Comparison of ENCODE assay signal across 11 cellular contexts in genomic region chr14:23557521-23557920, GRCh38. TPM values are rescaled to one million over a fixed set of nuclear protein-coding genes. Genes with fewer than 3 reads are reported as not detected.
DNase-seq lines count a peak whose midpoint lies in the region; ATAC-seq lines count a peak whose summit lies in the region.
"Had no signal": no experiment of that assay in that cellular context is flagged by ENCODE, and none has a peak within 500 bp of the region (broad histone marks: within the 10 kb centered on the region; RNA-seq: fewer than 3 reads in every experiment).

No MANE protein-coding gene starts in this region.

- peaks cover 27% of the 10 kb centered on the region for H3K79me1 ChIP-seq in mesenchymal stem cell (replicated peaks; ENCODE audit: low read length, poor library complexity, severe bottlenecking)

- CTCF ChIA-PET in activated CD8-positive, alpha-beta T cell treated with anti-CD3 and anti-CD28 coated beads, Interleukin-2, amount 10 ng/mL, durations not matched to agents 7 days and 5 days (lab: Charles Lee), result interaction anchor here (0.6 to 10.5 kb wide), 5 partner anchors 15 to 257 kb away, joined by 3 to 266 read pairs (median 4); partner anchors contain the start of gene PABPN1

- H3K36me3 Mint-ChIP-seq in CD4-positive, CD25-positive, alpha-beta regulatory T cell, result peaks cover 13% of the 10 kb centered on the region
- H3K36me3 Mint-ChIP-seq in activated CD8-positive, alpha-beta T cell treated with anti-CD3 and anti-CD28 coated beads, Interleukin-2, amount 10 ng/mL, durations not matched to agents 7 days and 5 days (ENCODE audit: low read depth), result peaks cover 39% of the 10 kb centered on the region

- H3K14ac ChIP-seq in mesenchymal stem cell (ENCODE audit: low read length in 2 of 2), result no peak overlapping the region

- no peak overlapping the region for H2AK5ac ChIP-seq in mesenchymal stem cell (ENCODE audit: low read length, severe bottlenecking)

- WGBS in mesenchymal stem cell, result 87% methylated on average over 2 of the region's 2 CpGs

- no peaks in the 10 kb centered on the region for H3K27me3 Mint-ChIP-seq in CD4-positive, CD25-positive, alpha-beta regulatory T cell
- no peaks in the 10 kb centered on the region for H3K27me3 Mint-ChIP-seq in activated CD8-positive, alpha-beta T cell treated with anti-CD3 and anti-CD28 coated beads, Interleukin-2, amount 10 ng/mL, durations not matched to agents 7 days and 5 days (ENCODE audit: low read depth)

- H3K4me1 ChIP-seq in CD4-positive, CD25-positive, alpha-beta regulatory T cell (ENCODE audit: control insufficient read depth, insufficient read depth, low read length, poor library complexity, severe bottlenecking), result peaks cover 21% of the 10 kb centered on the region
- H3K4me1 ChIP-seq in HAP-1 (peaks cover 2% of the 10 kb centered on the region), mesenchymal stem cell (ENCODE audit: control insufficient read depth, insufficient read depth, low read depth, low read length) (peaks cover 10% of the 10 kb centered on the region)

- H3K4me3 ChIP-seq in CD4-positive, CD25-positive, alpha-beta regulatory T cell (ENCODE audit: low read depth, low read length), result no peak overlapping the region
- H3K4me3 ChIP-seq in HAP-1 (peak overlapping the region; percentile 79), mesenchymal stem cell (ENCODE audit: insufficient read depth in 1 of 2, low read depth in 1 of 2, low read length in 2 of 2) (peak overlapping the region in 1 of 2 experiments; percentile 96)

- POLR2A ChIA-PET in activated CD8-positive, alpha-beta T cell treated with anti-CD3 and anti-CD28 coated beads, Interleukin-2, amount 10 ng/mL, durations not matched to agents 7 days and 5 days (lab: Charles Lee), result interaction anchor here (2.9 kb wide), 1 partner anchor 10 kb away, joined by 13 read pairs; the partner anchor contains the start of gene AP1G2

- H3K9ac ChIP-seq in mesenchymal stem cell (ENCODE audit: low read length), result peak overlapping the region; percentile 99

- H2BK5ac ChIP-seq in mesenchymal stem cell (ENCODE audit: low read depth, low read length, poor library complexity, severe bottlenecking), result no peak overlapping the region

- H3K27me3 ChIP-seq in CD4-positive, CD25-positive, alpha-beta regulatory T cell (ENCODE audit: control insufficient read depth, insufficient read depth, low read length), result no peaks in the 10 kb centered on the region
- H3K27me3 ChIP-seq in HAP-1 (ENCODE audit: low read depth) (no peaks in the 10 kb centered on the region), mesenchymal stem cell (ENCODE audit: control insufficient read depth in 1 of 2, insufficient read depth in 1 of 2, low read length in 2 of 2) (no peaks in the 10 kb centered on the region)
- H3K27me3 ChIP-seq: neutrophil had no signal

- no peak overlapping the region for H3K4ac ChIP-seq in mesenchymal stem cell (ENCODE audit: low read depth in 1 of 2, low read length in 2 of 2)

- H3K27ac ChIP-seq in CD4-positive, CD25-positive, alpha-beta regulatory T cell (ENCODE audit: insufficient read depth, low read length, poor library complexity, severe bottlenecking), result no peak overlapping the region
- H3K27ac ChIP-seq in mesenchymal stem cell (ENCODE audit: low read length, poor library complexity, severe bottlenecking), result no peak overlapping the region
- no peak overlapping the region for H3K27ac ChIP-seq in caudate nucleus (ENCODE audit: low read depth, low read length)

- no peak overlapping the region for H2AFZ ChIP-seq in mesenchymal stem cell (ENCODE audit: low read depth, low read length)

- no peak overlapping the region for H3K4me2 ChIP-seq in mesenchymal stem cell (ENCODE audit: low read length, poor library complexity, severe bottlenecking)

- no peaks in the 10 kb centered on the region for H3K9me3 ChIP-seq in CD4-positive, CD25-positive, alpha-beta regulatory T cell (ENCODE audit: control insufficient read depth in 2 of 2, low read length in 2 of 2)
- H3K9me3 ChIP-seq in HAP-1, result no peaks in the 10 kb centered on the region
- H3K9me3 ChIP-seq in mesenchymal stem cell (ENCODE audit: control insufficient read depth, low read length), result no peaks in the 10 kb centered on the region
- H3K9me3 ChIP-seq: neutrophil had no signal

- ATAC-seq in CD4-positive, CD25-positive, alpha-beta regulatory T cell (ENCODE audit: low read depth in 2 of 2), result no peak
- ATAC-seq in activated CD8-positive, alpha-beta T cell treated with anti-CD3 and anti-CD28 coated beads, Interleukin-2, amount 10 ng/mL, durations not matched to agents 7 days and 5 days, result no peak

- in situ Hi-C loops in HAP-1 (cut with MboI; ENCODE audit: low sequenced_read_pairs), result loop anchor here (10.0 kb wide), 1 partner anchor 233 kb away; the partner anchor contains the start of gene PABPN1

- H3K4me3 Mint-ChIP-seq in CD4-positive, CD25-positive, alpha-beta regulatory T cell, result peak overlapping the region; percentile 56 to 98 (median 80)
- peak overlapping the region; percentile 56 for H3K4me3 Mint-ChIP-seq in activated CD8-positive, alpha-beta T cell treated with anti-CD3 and anti-CD28 coated beads, Interleukin-2, amount 10 ng/mL, durations not matched to agents 7 days and 5 days

- H3K4me1 Mint-ChIP-seq in CD4-positive, CD25-positive, alpha-beta regulatory T cell, result peaks cover 0 to 49% (median 17%) of the 10 kb centered on the region in 4 donors
- H3K4me1 Mint-ChIP-seq in activated CD8-positive, alpha-beta T cell treated with anti-CD3 and anti-CD28 coated beads, Interleukin-2, amount 10 ng/mL, durations not matched to agents 7 days and 5 days (ENCODE audit: low read depth), result peaks cover 34% of the 10 kb centered on the region

- H3K9me3 Mint-ChIP-seq in CD4-positive, CD25-positive, alpha-beta regulatory T cell, result no peaks in the 10 kb centered on the region
- no peaks in the 10 kb centered on the region for H3K9me3 Mint-ChIP-seq in activated CD8-positive, alpha-beta T cell treated with anti-CD3 and anti-CD28 coated beads, Interleukin-2, amount 10 ng/mL, durations not matched to agents 7 days and 5 days (ENCODE audit: insufficient read depth)

- no peak overlapping the region for H2BK12ac ChIP-seq in mesenchymal stem cell (ENCODE audit: low read length in 2 of 2)

- no peak overlapping the region for H2BK15ac ChIP-seq in mesenchymal stem cell (ENCODE audit: low read depth, poor library complexity, severe bottlenecking)

- no peak overlapping the region for H4K8ac ChIP-seq in mesenchymal stem cell (ENCODE audit: low read length)

- H3K23ac ChIP-seq in mesenchymal stem cell (ENCODE audit: low read length in 2 of 2), result no peak overlapping the region

- peaks cover 38% of the 10 kb centered on the region for H3K36me3 ChIP-seq in CD4-positive, CD25-positive, alpha-beta regulatory T cell (ENCODE audit: control insufficient read depth, insufficient read depth, low read length)
- H3K36me3 ChIP-seq in HAP-1 (replicated peaks) (peaks cover 40% of the 10 kb centered on the region), mesenchymal stem cell (ENCODE audit: control insufficient read depth in 1 of 2, insufficient read depth in 2 of 2, low read depth in 1 of 2, low read length in 2 of 2) (peaks cover 42 to 45% of the 10 kb centered on the region in 2 experiments)

- no peak overlapping the region for H2BK120ac ChIP-seq in mesenchymal stem cell (ENCODE audit: low read depth, low read length)

- H3K27ac Mint-ChIP-seq in CD4-positive, CD25-positive, alpha-beta regulatory T cell, result peak overlapping the region in 2 of 3 donors; percentile 48 to 88
- H3K27ac Mint-ChIP-seq in activated CD8-positive, alpha-beta T cell treated with anti-CD3 and anti-CD28 coated beads, Interleukin-2, amount 10 ng/mL, durations not matched to agents 7 days and 5 days, result peak overlapping the region; percentile 75

- DNase-seq in CD4-positive, CD25-positive, alpha-beta regulatory T cell, result no peak
- DNase-seq in HAP-1 (ENCODE audit: low spot score in 2 of 2) (no peak), mesenchymal stem cell (no peak), caudate nucleus (lab: John Stamatoyannopoulos, UW) (no peak), OCI-M2 (lab: John Stamatoyannopoulos, UW; ENCODE audit: unreplicated experiment) (no peak), NCI-H226 (no peak)
- no peak for DNase-seq in activated CD8-positive, alpha-beta T cell treated with anti-CD3 and anti-CD28 coated beads, Interleukin-2, amount 10 ng/mL, durations not matched to agents 7 days and 5 days
- DNase-seq in stimulated activated CD4-positive, alpha-beta T cell treated with anti-CD3 and anti-CD28 coated beads, Interleukin-4, amount 100 ng/mL, for 4 hours, result no peak
- DNase-seq: activated CD4-positive, alpha-beta T cell treated with anti-CD3 and anti-CD28 coated beads, Interleukin-2, amount 50 U/mL, for 48 hours; IMR-90 had no signal

- no peak overlapping the region for H3K18ac ChIP-seq in mesenchymal stem cell (ENCODE audit: low read depth in 1 of 2, low read length in 2 of 2)

- H4K91ac ChIP-seq in mesenchymal stem cell (ENCODE audit: low read length), result no peak overlapping the region

RNA-seq across cellular contexts. Expression of gene THTPA, which starts 1.4 kb away (rescaled TPM):
- 7.6 TPM for total RNA-seq in CD4-positive, CD25-positive, alpha-beta regulatory T cell
- 10 to 100 TPM in 3 of 4 donors, 1 to 10 TPM in 1; 7.5 to 14.6 (median 12.4) TPM for polyA plus RNA-seq in CD4-positive, CD25-positive, alpha-beta regulatory T cell
- total RNA-seq in activated CD8-positive, alpha-beta T cell treated with anti-CD3 and anti-CD28 coated beads, Interleukin-2, amount 10 ng/mL, durations not matched to agents 7 days and 5 days, result 1 to 10 TPM; 7.3 to 9.8 TPM
- polyA plus RNA-seq in mesenchymal stem cell (2013, experiment 1 of 2), result 7.2 TPM
- 7.1 TPM for polyA plus RNA-seq in mesenchymal stem cell (2013, experiment 2 of 2)

RNA-seq across cellular contexts. Expression of gene ZFHX2, which starts 6.0 kb away (rescaled TPM):
- total RNA-seq in CD4-positive, CD25-positive, alpha-beta regulatory T cell, result 0.42 TPM
- not detected for polyA plus RNA-seq in CD4-positive, CD25-positive, alpha-beta regulatory T cell
- total RNA-seq in activated CD8-positive, alpha-beta T cell treated with anti-CD3 and anti-CD28 coated beads, Interleukin-2, amount 10 ng/mL, durations not matched to agents 7 days and 5 days, result 1 to 10 TPM in 1 of 2 experiments, under 1 TPM in 1; 0.90 to 1.5 TPM
- polyA plus RNA-seq in mesenchymal stem cell (2013, experiment 1 of 2), result 0.19 TPM
- 0.23 TPM for polyA plus RNA-seq in mesenchymal stem cell (2013, experiment 2 of 2)

RNA-seq across cellular contexts. Expression of gene AP1G2, which starts 10.1 kb away (rescaled TPM):
- total RNA-seq in CD4-positive, CD25-positive, alpha-beta regulatory T cell, result 329 TPM
- 10 to 100 TPM; 56.1 to 84.9 (median 76.4) TPM for polyA plus RNA-seq in CD4-positive, CD25-positive, alpha-beta regulatory T cell
- total RNA-seq in activated CD8-positive, alpha-beta T cell treated with anti-CD3 and anti-CD28 coated beads, Interleukin-2, amount 10 ng/mL, durations not matched to agents 7 days and 5 days, result 100 to 1,000 TPM; 267 to 276 TPM
- 33.4 TPM for polyA plus RNA-seq in mesenchymal stem cell (2013, experiment 1 of 2)
- 33.4 TPM for polyA plus RNA-seq in mesenchymal stem cell (2013, experiment 2 of 2)

RNA-seq across cellular contexts. Expression of gene JPH4, which starts 21.1 kb away (rescaled TPM):
- total RNA-seq in CD4-positive, CD25-positive, alpha-beta regulatory T cell, result not detected
- under 1 TPM in 1 of 4 donors, not detected in 3; 0.14 TPM for polyA plus RNA-seq in CD4-positive, CD25-positive, alpha-beta regulatory T cell
- total RNA-seq in activated CD8-positive, alpha-beta T cell treated with anti-CD3 and anti-CD28 coated beads, Interleukin-2, amount 10 ng/mL, durations not matched to agents 7 days and 5 days, result not detected
- polyA plus RNA-seq in mesenchymal stem cell (2013, experiment 1 of 2), result 0.04 TPM
- 0.03 TPM for polyA plus RNA-seq in mesenchymal stem cell (2013, experiment 2 of 2)
- total RNA-seq: IMR-90 had no signal
- polyA plus RNA-seq: IMR-90 had no signal
